9 cellular contexts compared by ENCODE assay signal in genomic region chr3:71101581-71101980, GRCh38.
A peak's percentile ranks its signal among the peaks of the same experiment; 100 is the strongest.
DNase-seq lines count a peak whose midpoint lies in the region; ATAC-seq and TF ChIP-seq lines count a peak whose summit lies in the region.
"Had no signal": no experiment of that assay in that cellular context is flagged by ENCODE, and none has a peak within 500 bp of the region (broad histone marks: within the 10 kb centered on the region; RNA-seq: fewer than 3 reads in every experiment).

No MANE protein-coding gene starts in this region.

- H3K27me3 Mint-ChIP-seq in MCF 10A (ENCODE audit: insufficient read depth, unreplicated experiment) = no peaks in the 10 kb centered on the region

- no peak overlapping the region for H3K4me3 Mint-ChIP-seq in MCF 10A (ENCODE audit: unreplicated experiment)

- no peak for TF ChIP-seq POLR2A in GM18505 (IDR thresholded peaks at IDR 0.05; ENCODE audit: borderline replicate concordance, extremely low read depth, insufficient read depth, insufficient read length)

- BruUV-seq in MCF 10A (replicated peaks; lab: Mats Ljungman, UMichigan) = TSS peak; percentile 68

- CTCF ChIA-PET in MCF 10A (lab: Yijun Ruan, JAX) = no interaction called here

- H3K4me1 Mint-ChIP-seq in MCF 10A (ENCODE audit: insufficient read depth, unreplicated experiment) = peaks cover 37% of the 10 kb centered on the region

- peak; percentile 21 for DNase-seq in ACHN
- peak; percentile 37 for DNase-seq in GM03348 (ENCODE audit: low spot score)
- DNase-seq in MCF 10A (ENCODE audit: unreplicated experiment) = no peak
- peak; percentile 26 for DNase-seq in myocyte (ENCODE audit: low read depth)
- no peak for DNase-seq in epidermal melanocyte (ENCODE audit: insufficient read length, low spot score)
- DNase-seq in UCSD-AML1 (lab: John Stamatoyannopoulos, UW; ENCODE audit: unreplicated experiment) = no peak
- DNase-seq in retina = no peak
- DNase-seq: DMS 273 treated with DMSO at 0.1 percent for 48 hours had no signal

- in situ Hi-C loops in ACHN (cut with HindIII; ENCODE audit: low pct_ligation_motif_present, low pct_unique_long_range_greater_than_20kb, low sequenced_read_pairs) = no loop called here

- intact Hi-C loops in MCF 10A (cut with micrococcal nuclease) = no loop called here

- H3K27ac Mint-ChIP-seq in MCF 10A (ENCODE audit: low read depth, unreplicated experiment) = peak overlapping the region; percentile 59

- POLR2A ChIA-PET in MCF 10A (lab: Yijun Ruan, JAX) = interaction anchor here (0.6 to 2.8 kb wide), 5 partner anchors 9 to 39 kb away, joined by 3 to 8 read pairs (median 6); no protein-coding TSS in a partner anchor

- H3K9me3 Mint-ChIP-seq in MCF 10A (ENCODE audit: unreplicated experiment) = no peaks in the 10 kb centered on the region

- TF ChIP-seq CTCF in MCF 10A (IDR thresholded peaks at IDR 0.05; ENCODE audit: unreplicated experiment) = no peak

- H3K36me3 Mint-ChIP-seq in MCF 10A (ENCODE audit: insufficient read depth, unreplicated experiment) = no peaks in the 10 kb centered on the region

- ATAC-seq in GM18505 (IDR thresholded peaks at IDR 0.05; ENCODE audit: unreplicated experiment) = no peak

Comparison
In these comparisons a context has a peak if more than half of its experiments do, and no peak if none do; other contexts are left out.
1. DNase-seq: peak in ACHN (single experiment), GM03348 (single experiment) and myocyte (single experiment); none in MCF 10A (single experiment), epidermal melanocyte (single experiment), UCSD-AML1 (single experiment) and retina (single experiment).